In the genomic region with DNA sequence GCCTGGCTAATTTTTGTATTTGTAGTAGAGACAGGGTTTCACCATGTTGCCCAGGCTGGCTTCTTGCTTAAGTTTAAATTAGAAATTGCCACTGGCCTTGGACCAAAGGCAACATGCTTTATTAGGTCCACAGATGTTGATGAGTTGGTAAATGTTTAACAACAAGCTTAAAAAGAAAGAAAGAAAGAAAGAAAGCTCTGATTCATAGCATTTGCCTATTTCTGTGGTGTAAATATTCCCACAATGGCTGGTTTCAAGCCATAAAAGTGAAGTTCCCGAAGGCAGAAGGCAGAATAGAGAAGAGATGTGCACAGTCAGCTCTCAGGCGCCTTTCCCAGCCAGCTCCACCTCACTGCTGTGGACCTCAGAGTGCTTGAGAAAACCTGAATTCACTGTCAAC, we compare ENCODE assay signal across 16 cellular contexts. TPM values are rescaled to one million over a fixed set of nuclear protein-coding genes. Genes with fewer than 3 reads are reported as not detected.
DNase-seq lines count a peak whose midpoint lies in the region; ATAC-seq and TF ChIP-seq lines count a peak whose summit lies in the region.
"Had no signal": no experiment of that assay in that cellular context is flagged by ENCODE, and none has a peak within 500 bp of the region (broad histone marks: within the 10 kb centered on the region; RNA-seq: fewer than 3 reads in every experiment).

No MANE protein-coding gene starts in this region.

- intact Hi-C loops in MCF 10A (cut with micrococcal nuclease), result no loop called here
- intact Hi-C loops in mammary epithelial cell (cut with micrococcal nuclease), result no loop called here
- intact Hi-C loops in CD14-positive monocyte (cut with micrococcal nuclease), result loop anchor here in 1 of 2 donors (5.0 to 10.0 kb wide), 2 partner anchors 133 to 309 kb away; partner anchors contain the start of genes CALM1, EFCAB11 and TDP1

- 29% methylated on average over 1 of the region's 2 CpGs for WGBS in mammary epithelial cell (ENCODE audit: low coverage, missing lambda C conversion rate)

- CTCF ChIA-PET in MCF 10A (lab: Yijun Ruan, JAX) (interaction anchor here (0.8 to 1.1 kb wide), 3 partner anchors 17 to 105 kb away, joined by 3 read pairs; no protein-coding TSS in a partner anchor), mammary epithelial cell (lab: Charles Lee; ENCODE audit: low non-redundant PET) (no interaction called here)

- peaks cover 12% of the 10 kb centered on the region for H3K4me1 Mint-ChIP-seq in MCF 10A (ENCODE audit: insufficient read depth, unreplicated experiment)
- peaks cover 40% of the 10 kb centered on the region for H3K4me1 Mint-ChIP-seq in CD14-positive monocyte
- H3K4me1 Mint-ChIP-seq: CD4-positive, alpha-beta memory T cell had no signal

- no peak overlapping the region for H2AFZ ChIP-seq in mammary epithelial cell (ENCODE audit: low read depth, low read length)

- H3K4me3 ChIP-seq in mammary epithelial cell (replicated peaks in 1 of 3; ENCODE audit: insufficient read depth in 1 of 3, low read depth in 2 of 3, low read length in 3 of 3), result no peak overlapping the region
- H3K4me3 ChIP-seq: BLaER1, GM12878, HAP-1 had no signal

- H3K4me1 ChIP-seq in mammary epithelial cell (ENCODE audit: insufficient read depth, low read length), result no peaks in the 10 kb centered on the region
- H3K4me1 ChIP-seq: BLaER1 had no signal

- no peaks in the 10 kb centered on the region for H3K27me3 Mint-ChIP-seq in MCF 10A (ENCODE audit: insufficient read depth, unreplicated experiment)
- H3K27me3 Mint-ChIP-seq in CD14-positive monocyte (ENCODE audit: low read depth in 3 of 3), result peaks cover 0 to 8% (median 6%) of the 10 kb centered on the region in 3 donors

- no peak for ATAC-seq in GM18909 (IDR thresholded peaks at IDR 0.05; ENCODE audit: poor library complexity, unreplicated experiment)
- ATAC-seq: GM12878 had no signal

- H4K20me1 ChIP-seq in mammary epithelial cell (ENCODE audit: insufficient read depth, low read length), result no peaks in the 10 kb centered on the region
- H4K20me1 ChIP-seq: BLaER1 had no signal

- H3K9me3 ChIP-seq in mammary epithelial cell (replicated peaks; ENCODE audit: insufficient read depth, low read length), result no peaks in the 10 kb centered on the region
- H3K9me3 ChIP-seq: HAP-1 had no signal

- peak; percentile 3 for DNase-seq in MCF 10A (ENCODE audit: unreplicated experiment)
- no peak for DNase-seq in mammary epithelial cell
- DNase-seq in CD14-positive monocyte (ENCODE audit: low spot score), result no peak
- peak; percentile 6 for DNase-seq in RPMI7951 (ENCODE audit: low read depth)
- DNase-seq in renal cortical epithelial cell (ENCODE audit: low read depth), result peak; percentile 56
- no peak for DNase-seq in NCI-H1694 treated with DMSO at 0.1 percent for 48 hours (lab: John Stamatoyannopoulos, UW)
- no peak for DNase-seq in iPS-NIHi11 (ENCODE audit: low spot score)
- DNase-seq: CD4-positive, alpha-beta memory T cell; DMS79 had no signal

- H3K27ac ChIP-seq in mammary epithelial cell (ENCODE audit: insufficient read depth, low read depth, low read length), result no peak overlapping the region
- H3K27ac ChIP-seq: 22Rv1, BLaER1 had no signal

- dilution Hi-C loops in mammary epithelial cell (cut with HindIII; ENCODE audit: low sequenced_read_pairs), result no loop called here

- H3K36me3 Mint-ChIP-seq in MCF 10A (ENCODE audit: insufficient read depth, unreplicated experiment) (no peaks in the 10 kb centered on the region), CD14-positive monocyte (peaks cover 7 to 20% of the 10 kb centered on the region in 2 donors)
- H3K36me3 Mint-ChIP-seq: CD4-positive, alpha-beta memory T cell had no signal

- no peak for TF ChIP-seq CTCF in MCF 10A (IDR thresholded peaks at IDR 0.05; ENCODE audit: unreplicated experiment)
- TF ChIP-seq CTCF in mammary epithelial cell (conservative IDR thresholded peaks at IDR 0.05 in 1 of 2, IDR thresholded peaks at IDR 0.05 in 1 of 2; ENCODE audit: extremely low read depth in 1 of 2, insufficient read depth in 1 of 2, low read depth in 1 of 2, low read length in 2 of 2), result no peak
- TF ChIP-seq CTCF in CD14-positive monocyte (IDR thresholded peaks at IDR 0.05), result no peak

- no peak overlapping the region for H3K4me2 ChIP-seq in mammary epithelial cell (ENCODE audit: insufficient read depth, low read depth, low read length)
- H3K4me2 ChIP-seq: BLaER1 had no signal

- H3K9ac ChIP-seq in mammary epithelial cell (ENCODE audit: insufficient read depth, low read length), result no peak overlapping the region
- H3K9ac ChIP-seq: BLaER1 had no signal

- H3K36me3 ChIP-seq in mammary epithelial cell (ENCODE audit: insufficient read depth, low read length), result no peaks in the 10 kb centered on the region
- H3K36me3 ChIP-seq: BLaER1, HAP-1 had no signal

- no peaks in the 10 kb centered on the region for H3K27me3 ChIP-seq in mammary epithelial cell (ENCODE audit: insufficient read depth, low read length)
- H3K27me3 ChIP-seq: BLaER1 had no signal

- H3K27ac Mint-ChIP-seq in MCF 10A (ENCODE audit: low read depth, unreplicated experiment) (no peak overlapping the region), CD14-positive monocyte (peak overlapping the region; percentile 19 to 87 (median 74))
- H3K27ac Mint-ChIP-seq: CD4-positive, alpha-beta memory T cell; HFFc6 had no signal

- no TSS peak for BruUV-seq in MCF 10A (replicated peaks; lab: Mats Ljungman, UMichigan)
- BruUV-seq in mammary epithelial cell (replicated peaks; lab: Mats Ljungman, UMichigan), result no TSS peak

- POLR2A ChIA-PET in MCF 10A (lab: Yijun Ruan, JAX), result no interaction called here

- H3K4me3 Mint-ChIP-seq in MCF 10A (ENCODE audit: unreplicated experiment), result no peak overlapping the region
- H3K4me3 Mint-ChIP-seq in CD14-positive monocyte, result no peak overlapping the region
- H3K4me3 Mint-ChIP-seq: CD4-positive, alpha-beta memory T cell; HFFc6 had no signal

- H3K9me3 Mint-ChIP-seq in MCF 10A (ENCODE audit: unreplicated experiment) (no peaks in the 10 kb centered on the region), CD14-positive monocyte (peaks cover 0 to 8% (median 6%) of the 10 kb centered on the region in 7 donors)
- H3K9me3 Mint-ChIP-seq: HFFc6 had no signal

- in situ Hi-C loops in mammary epithelial cell (cut with MboI; ENCODE audit: low sequenced_read_pairs in 2 of 2), result no loop called here

- no peaks in the 10 kb centered on the region for H3K79me2 ChIP-seq in mammary epithelial cell (ENCODE audit: insufficient read depth, low read length)

RNA-seq across cellular contexts. Expression of gene KCNK13, which starts 26.4 kb away (rescaled TPM):
- total RNA-seq in MCF 10A (2022) (not detected in 2 replicates), mammary epithelial cell (not detected), renal cortical epithelial cell (not detected in 2 replicates)
- polyA plus RNA-seq in mammary epithelial cell (not detected), CD14-positive monocyte (1 to 10 TPM; 2.9 to 4.2 TPM)
- polyA minus RNA-seq in mammary epithelial cell, result 1.7 TPM
- not detected in 2 replicates for total RNA-seq in RPMI7951 (2014; rRNA removed; shearing (Covaris generic))
- total RNA-seq: G401, GM12878, HFFc6 had no signal
- polyA plus RNA-seq: CD4-positive, alpha-beta memory T cell; GM12878 had no signal

Comparison
In these comparisons a context has a peak if more than half of its experiments do, and no peak if none do; other contexts are left out.
1. DNase-seq: peak in MCF 10A (single experiment), RPMI7951 (single experiment) and renal cortical epithelial cell (single experiment); none in mammary epithelial cell (single experiment), CD14-positive monocyte (single experiment), NCI-H1694 treated with DMSO at 0.1 percent for 48 hours (single experiment) and iPS-NIHi11 (single experiment).